In genomic region chr13:20873348-20873747, GRCh38 we compare ENCODE assay signal across 17 cellular contexts. TPM values are rescaled to one million over a fixed set of nuclear protein-coding genes. Genes with fewer than 3 reads are reported as not detected.
A peak's percentile ranks its signal among the peaks of the same experiment; 100 is the strongest.
DNase-seq lines count a peak whose midpoint lies in the region; ATAC-seq, FAIRE-seq and TF ChIP-seq lines count a peak whose summit lies in the region.
"Had no signal": no experiment of that assay in that cellular context is flagged by ENCODE, and none has a peak within 500 bp of the region (broad histone marks: within the 10 kb centered on the region; RNA-seq: fewer than 3 reads in every experiment).

No MANE protein-coding gene starts in this region.

- H3K9me1 ChIP-seq in endothelial cell of umbilical vein (replicated peaks; ENCODE audit: control insufficient read depth, extremely low read depth, insufficient read depth, low read length), result no peaks in the 10 kb centered on the region

- in situ Hi-C loops in GM23248 (cut with MboI), result no loop called here
- in situ Hi-C loops in KBM-7 (cut with MboI; ENCODE audit: low pct_unique_long_range_greater_than_20kb, low sequenced_read_pairs), result no loop called here

- H3K36me3 ChIP-seq in GM23248 (ENCODE audit: low read depth), result no peaks in the 10 kb centered on the region
- no peaks in the 10 kb centered on the region for H3K36me3 ChIP-seq in endothelial cell of umbilical vein (ENCODE audit: control insufficient read depth in 2 of 2, extremely low read depth in 1 of 2, insufficient read depth in 2 of 2, low read length in 2 of 2)
- no peaks in the 10 kb centered on the region for H3K36me3 ChIP-seq in osteoblast (ENCODE audit: insufficient read depth, low read length)
- H3K36me3 ChIP-seq in colonic mucosa, result no peaks in the 10 kb centered on the region
- H3K36me3 ChIP-seq: ascending aorta, right lobe of liver, suprapubic skin had no signal

- no peaks in the 10 kb centered on the region for H3K27me3 ChIP-seq in GM23248 (replicated peaks; ENCODE audit: insufficient read depth)
- H3K27me3 ChIP-seq in endothelial cell of umbilical vein (ENCODE audit: control insufficient read depth in 2 of 2, insufficient read depth in 2 of 2, low read length in 2 of 2), result no peaks in the 10 kb centered on the region
- H3K27me3 ChIP-seq in osteoblast (ENCODE audit: insufficient read depth, low read length), result no peaks in the 10 kb centered on the region
- no peaks in the 10 kb centered on the region for H3K27me3 ChIP-seq in colonic mucosa
- H3K27me3 ChIP-seq: ascending aorta, right lobe of liver, suprapubic skin had no signal

- no peaks in the 10 kb centered on the region for H3K9me2 ChIP-seq in GM23248 (ENCODE audit: insufficient read depth)

- H3K4me2 ChIP-seq in GM23248 (ENCODE audit: unreplicated experiment) (peak overlapping the region; percentile 45), endothelial cell of umbilical vein (ENCODE audit: insufficient read depth, low read length) (peak overlapping the region; percentile 51), osteoblast (ENCODE audit: insufficient read depth, low read length) (no peak overlapping the region)

- H3K4me1 ChIP-seq in GM23248 (ENCODE audit: insufficient read depth) (peaks cover 15% of the 10 kb centered on the region), endothelial cell of umbilical vein (ENCODE audit: control insufficient read depth, extremely low read depth, insufficient read depth, low read length) (peaks cover 16% of the 10 kb centered on the region), osteoblast (ENCODE audit: insufficient read depth, low read length) (peaks cover 15% of the 10 kb centered on the region), colonic mucosa (no peaks in the 10 kb centered on the region)

- H3F3A ChIP-seq in GM23248 (ENCODE audit: insufficient read depth), result peaks cover 4% of the 10 kb centered on the region; the same call in 1 of the 2 replicates

- intact Hi-C loops in endothelial cell of umbilical vein (cut with micrococcal nuclease) (loop anchor here (1.0 kb wide), 1 partner anchor 9 kb away; no protein-coding TSS in a partner anchor), colonic mucosa (cut with DNase I) (no loop called here)

- H3K79me2 ChIP-seq in GM23248 (ENCODE audit: insufficient read depth), result peaks cover 100% of the 10 kb centered on the region
- peaks cover 86% of the 10 kb centered on the region for H3K79me2 ChIP-seq in endothelial cell of umbilical vein (ENCODE audit: control insufficient read depth, insufficient read depth, low read length)
- peaks cover 74% of the 10 kb centered on the region for H3K79me2 ChIP-seq in osteoblast (ENCODE audit: insufficient read depth, low read length)

- no peak for TF ChIP-seq CTCF in endothelial cell of umbilical vein (IDR thresholded peaks at IDR 0.05; ENCODE audit: extremely low read depth in 1 of 2, insufficient read depth in 1 of 2, low read depth in 1 of 2, low read length in 2 of 2)
- no peak for TF ChIP-seq CTCF in osteoblast (IDR thresholded peaks at IDR 0.05; ENCODE audit: extremely low read depth, low read depth, low read length)
- no peak for TF ChIP-seq CTCF in colonic mucosa (IDR thresholded peaks at IDR 0.05)

- dilution Hi-C loops in endothelial cell of umbilical vein (cut with MboI; ENCODE audit: extremely low pct_ligation_motif_present, low sequenced_read_pairs), result no loop called here

- H3K27ac ChIP-seq in GM23248 (peak overlapping the region; percentile 20; the same call in 1 of the 2 replicates), endothelial cell of umbilical vein (ENCODE audit: insufficient read depth, low read depth, low read length) (peak overlapping the region; percentile 37), osteoblast (ENCODE audit: low read depth, low read length) (no peak overlapping the region), colonic mucosa (no peak overlapping the region)
- H3K27ac ChIP-seq: ascending aorta, right lobe of liver, suprapubic skin had no signal

- DNase-seq in GM23248, result peak; percentile 78
- peak; percentile 42 for DNase-seq in NCI-H82 treated with DMSO at 0.1 percent for 48 hours (lab: John Stamatoyannopoulos, UW; ENCODE audit: unreplicated experiment)
- peak; percentile 55 for DNase-seq in endothelial cell of umbilical vein (ENCODE audit: low read depth, low spot score)
- DNase-seq in osteoblast (ENCODE audit: insufficient read length, low spot score, missing footprints), result peak; percentile 14
- no peak for DNase-seq in colonic mucosa
- no peak for DNase-seq in KBM-7
- DNase-seq: activated CD4-positive, alpha-beta T cell treated with anti-CD3 and anti-CD28 coated beads for 48 hours; COR-L47; H7; kidney; naive B cell; NCI-H1694; right lobe of liver; T-cell had no signal

- no peak for TF ChIP-seq POLR2A in endothelial cell of umbilical vein (IDR thresholded peaks at IDR 0.05; ENCODE audit: low read depth, low read length)

- peak; percentile 52 for FAIRE-seq in endothelial cell of umbilical vein (lab: Jason Lieb, UNC)
- FAIRE-seq: kidney had no signal

- CTCF ChIA-PET in endothelial cell of umbilical vein (lab: Charles Lee), result interaction anchor here (0.6 to 3.2 kb wide), 7 partner anchors 10 to 381 kb away, joined by 3 to 24 read pairs (median 7); no protein-coding TSS in a partner anchor

- BruUV-seq in endothelial cell of umbilical vein (replicated peaks; lab: Mats Ljungman, UMichigan), result no TSS peak

- H4K20me1 ChIP-seq in GM23248 (ENCODE audit: insufficient read depth), result peaks cover 8% of the 10 kb centered on the region; the same call in 1 of the 2 replicates
- H4K20me1 ChIP-seq in endothelial cell of umbilical vein (replicated peaks; ENCODE audit: control insufficient read depth, extremely low read depth, insufficient read depth, low read length), result no peaks in the 10 kb centered on the region
- peaks cover 28% of the 10 kb centered on the region for H4K20me1 ChIP-seq in osteoblast (ENCODE audit: insufficient read depth, low read length)

- H3K9ac ChIP-seq in GM23248, result no peak overlapping the region
- H3K9ac ChIP-seq in endothelial cell of umbilical vein (replicated peaks; ENCODE audit: extremely low read depth, insufficient read depth, low read length), result peak overlapping the region; percentile 23
- no peak overlapping the region for H3K9ac ChIP-seq in colonic mucosa (ENCODE audit: low read depth in 2 of 2, low read length in 2 of 2)

- H3K4me3 ChIP-seq in GM23248, result no peak overlapping the region
- no peak overlapping the region for H3K4me3 ChIP-seq in endothelial cell of umbilical vein (replicated peaks in 1 of 3; ENCODE audit: insufficient read depth in 1 of 3, low read depth in 1 of 3, low read length in 3 of 3)
- H3K4me3 ChIP-seq in osteoblast (ENCODE audit: insufficient read depth, low read length), result no peak overlapping the region
- H3K4me3 ChIP-seq in colonic mucosa, result no peak overlapping the region
- H3K4me3 ChIP-seq: ascending aorta, right lobe of liver, suprapubic skin had no signal

- 23 to 30% methylated on average over 3 of the region's 3 CpGs for WGBS in GM23248 (ENCODE audit: low coverage in 1 of 2, low lambda C conversion rate in 2 of 2, missing lambda C conversion rate in 2 of 2), 2 experiments

- H2AFZ ChIP-seq in GM23248 (no peak overlapping the region), endothelial cell of umbilical vein (ENCODE audit: low read depth, low read length) (no peak overlapping the region), osteoblast (ENCODE audit: low read length) (no peak overlapping the region)

- POLR2A ChIA-PET in endothelial cell of umbilical vein (lab: Charles Lee), result no interaction called here

- H3K9me3 ChIP-seq in GM23248 (ENCODE audit: low read depth) (no peaks in the 10 kb centered on the region), endothelial cell of umbilical vein (replicated peaks; ENCODE audit: control insufficient read depth, insufficient read depth, low read length) (no peaks in the 10 kb centered on the region), osteoblast (ENCODE audit: low read depth, low read length) (no peaks in the 10 kb centered on the region), colonic mucosa (no peaks in the 10 kb centered on the region)
- H3K9me3 ChIP-seq: ascending aorta, right lobe of liver, suprapubic skin had no signal

- ATAC-seq in GM18519 (IDR thresholded peaks at IDR 0.05; ENCODE audit: low FRiP score, unreplicated experiment), result no peak
- ATAC-seq: right lobe of liver, T-cell had no signal

TF ChIP-seq in endothelial cell of umbilical vein, 7 proteins besides CTCF, POLR2A, EP300 and RAD21:
- TF ChIP-seq GATA2 (IDR thresholded peaks at IDR 0.05; ENCODE audit: insufficient read depth, insufficient read length, low read depth, low read length) (no peak), FOS (IDR thresholded peaks at IDR 0.05; ENCODE audit: borderline replicate concordance, insufficient read depth, low read length) (peak; percentile 59), JUN (IDR thresholded peaks at IDR 0.05; ENCODE audit: borderline replicate concordance, insufficient read depth, insufficient read length, low read depth) (peak; percentile 33)

RNA-seq across cellular contexts. Expression of gene XPO4, which starts 29.2 kb away (rescaled TPM):
- total RNA-seq in GM23248 (2014; rRNA removed; shearing (Covaris generic)), result 13.8 and 15.0 TPM in 2 replicates
- polyA plus RNA-seq in GM23248 (2016; fragmentation: Nextera tagmentation; extraction: Ambion mirVana), result 4.3 and 4.9 TPM in 2 replicates
- total RNA-seq in endothelial cell of umbilical vein, result 21.3 and 22.5 TPM in 2 replicates
- 4.7 and 6.0 TPM in 2 replicates for polyA plus RNA-seq in endothelial cell of umbilical vein
- 5.9 TPM in 2 replicates for polyA plus RNA-seq in endothelial cell of umbilical vein (2011; cell fraction: cytosol; rRNA removed)
- 16.1 and 20.8 TPM in 2 replicates for polyA plus RNA-seq in endothelial cell of umbilical vein (2011; cell fraction: nucleus; rRNA removed)
- polyA plus RNA-seq in endothelial cell of umbilical vein (2012), result 9.6 and 14.8 TPM in 2 replicates
- 21.7 and 24.9 TPM in 2 replicates for polyA minus RNA-seq in endothelial cell of umbilical vein
- polyA minus RNA-seq in endothelial cell of umbilical vein (2011; cell fraction: cytosol; rRNA and poly(A)+ RNA removed), result 15.7 TPM
- 24.4 and 35.9 TPM in 2 replicates for polyA minus RNA-seq in endothelial cell of umbilical vein (2011; cell fraction: nucleus; rRNA and poly(A)+ RNA removed)
- 19.5 and 20.6 TPM in 2 replicates for total RNA-seq in osteoblast
- 10 to 100 TPM in 1 of 2 donors, 1 to 10 TPM in 1; 9.1 to 18.2 TPM for total RNA-seq in colonic mucosa

Comparison
In these comparisons a context has a peak if more than half of its experiments do, and no peak if none do; other contexts are left out.
1. DNase-seq: peak in GM23248 (single experiment), NCI-H82 treated with DMSO at 0.1 percent for 48 hours (single experiment), endothelial cell of umbilical vein (single experiment) and osteoblast (single experiment); none in colonic mucosa (single experiment) and KBM-7 (single experiment).
2. H3K27ac ChIP-seq: peak in GM23248 (single experiment) and endothelial cell of umbilical vein (single experiment); none in osteoblast (single experiment) and colonic mucosa (single experiment).